ENCODE assay signal across 1 cellular context in the genomic region with DNA sequence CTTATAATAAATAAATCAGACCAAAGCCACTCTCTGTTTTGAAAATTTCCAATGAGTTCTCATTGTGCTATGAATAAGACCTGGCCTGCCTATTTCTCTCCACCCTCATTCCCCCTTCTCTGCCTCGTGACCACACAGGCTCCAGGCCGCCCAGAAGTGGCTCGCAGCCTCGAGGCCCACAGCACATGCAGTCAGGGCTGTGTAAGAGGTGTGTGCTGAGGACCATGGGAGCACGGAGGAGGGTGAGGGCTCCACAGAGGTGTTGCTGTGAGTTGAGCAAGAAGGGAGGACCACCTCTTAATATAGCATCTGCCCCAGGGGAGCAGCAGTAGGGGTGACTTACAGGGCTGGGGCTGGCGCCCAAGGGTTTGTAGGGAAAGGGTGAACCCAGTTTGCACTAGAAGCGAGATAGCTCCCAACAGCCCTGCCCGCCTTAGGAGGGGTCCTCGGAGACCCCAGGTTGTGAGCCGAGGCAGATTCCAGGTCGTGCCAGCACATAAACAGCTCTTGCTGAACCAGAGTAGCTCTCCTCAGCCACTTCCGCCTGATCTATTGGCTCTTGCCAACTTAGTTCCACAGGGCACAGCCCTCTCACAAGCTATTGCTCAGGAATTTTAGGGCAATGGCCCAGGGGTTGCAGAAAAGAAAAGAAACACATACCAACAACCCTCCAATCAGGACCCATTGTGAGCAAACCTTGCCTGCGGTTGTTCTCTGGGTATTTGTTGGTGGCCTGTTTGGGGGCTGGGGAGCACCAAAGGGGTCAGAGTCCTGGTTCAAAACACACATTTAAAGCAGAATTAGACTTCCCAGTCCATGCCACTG.
TF ChIP-seq lines count a peak whose summit lies in the region.

No MANE protein-coding gene starts in this region.

TF ChIP-seq in HepG2, 621 proteins besides CTCF, POLR2A, EP300 and RAD21 (continued from another document and continues in another):
- TF ChIP-seq, protein P1, sequence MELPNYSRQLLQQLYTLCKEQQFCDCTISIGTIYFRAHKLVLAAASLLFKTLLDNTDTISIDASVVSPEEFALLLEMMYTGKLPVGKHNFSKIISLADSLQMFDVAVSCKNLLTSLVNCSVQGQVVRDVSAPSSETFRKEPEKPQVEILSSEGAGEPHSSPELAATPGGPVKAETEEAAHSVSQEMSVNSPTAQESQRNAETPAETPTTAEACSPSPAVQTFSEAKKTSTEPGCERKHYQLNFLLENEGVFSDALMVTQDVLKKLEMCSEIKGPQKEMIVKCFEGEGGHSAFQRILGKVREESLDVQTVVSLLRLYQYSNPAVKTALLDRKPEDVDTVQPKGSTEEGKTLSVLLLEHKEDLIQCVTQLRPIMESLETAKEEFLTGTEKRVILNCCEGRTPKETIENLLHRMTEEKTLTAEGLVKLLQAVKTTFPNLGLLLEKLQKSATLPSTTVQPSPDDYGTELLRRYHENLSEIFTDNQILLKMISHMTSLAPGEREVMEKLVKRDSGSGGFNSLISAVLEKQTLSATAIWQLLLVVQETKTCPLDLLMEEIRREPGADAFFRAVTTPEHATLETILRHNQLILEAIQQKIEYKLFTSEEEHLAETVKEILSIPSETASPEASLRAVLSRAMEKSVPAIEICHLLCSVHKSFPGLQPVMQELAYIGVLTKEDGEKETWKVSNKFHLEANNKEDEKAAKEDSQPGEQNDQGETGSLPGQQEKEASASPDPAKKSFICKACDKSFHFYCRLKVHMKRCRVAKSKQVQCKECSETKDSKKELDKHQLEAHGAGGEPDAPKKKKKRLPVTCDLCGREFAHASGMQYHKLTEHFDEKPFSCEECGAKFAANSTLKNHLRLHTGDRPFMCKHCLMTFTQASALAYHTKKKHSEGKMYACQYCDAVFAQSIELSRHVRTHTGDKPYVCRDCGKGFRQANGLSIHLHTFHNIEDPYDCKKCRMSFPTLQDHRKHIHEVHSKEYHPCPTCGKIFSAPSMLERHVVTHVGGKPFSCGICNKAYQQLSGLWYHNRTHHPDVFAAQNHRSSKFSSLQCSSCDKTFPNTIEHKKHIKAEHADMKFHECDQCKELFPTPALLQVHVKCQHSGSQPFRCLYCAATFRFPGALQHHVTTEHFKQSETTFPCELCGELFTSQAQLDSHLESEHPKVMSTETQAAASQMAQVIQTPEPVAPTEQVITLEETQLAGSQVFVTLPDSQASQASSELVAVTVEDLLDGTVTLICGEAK (IDR thresholded peaks at IDR 0.05), result no peak
- TF ChIP-seq, protein P1 (CRISPR knock-in tag; IDR thresholded peaks at IDR 0.05), result peak; percentile 22; the same call in 1 of the 2 replicates
- TF ChIP-seq ZNF501 (CRISPR knock-in tag; IDR thresholded peaks at IDR 0.05) (peak; percentile 37; the same call in 1 of the 2 replicates), ZSCAN29 (CRISPR knock-in tag; conservative IDR thresholded peaks at IDR 0.05) (no peak), HNF4A (CRISPR knock-in tag; IDR thresholded peaks at IDR 0.05) (peak; percentile 49), ZNF543 (CRISPR knock-in tag; IDR thresholded peaks at IDR 0.05) (no peak), STAT5B (CRISPR knock-in tag; IDR thresholded peaks at IDR 0.05) (no peak), ZNF572 (CRISPR knock-in tag; IDR thresholded peaks at IDR 0.05) (peak; percentile 67; the same call in 1 of the 2 replicates), SOX13 (IDR thresholded peaks at IDR 0.05) (no peak), SOX13 (CRISPR knock-in tag; conservative IDR thresholded peaks at IDR 0.05 in 1 of 2, IDR thresholded peaks at IDR 0.05 in 1 of 2) (no peak), ZSCAN25 (CRISPR knock-in tag; IDR thresholded peaks at IDR 0.05) (no peak), ZNF550 (CRISPR knock-in tag; IDR thresholded peaks at IDR 0.05; ENCODE audit: borderline replicate concordance) (no peak), ZNF709 (CRISPR knock-in tag; IDR thresholded peaks at IDR 0.05) (no peak), PAWR (CRISPR knock-in tag; IDR thresholded peaks at IDR 0.05; ENCODE audit: borderline replicate concordance) (no peak), ZNF747 (CRISPR knock-in tag; IDR thresholded peaks at IDR 0.05; ENCODE audit: borderline replicate concordance) (0 out of 2 replicates have a peak, but pooled peaks have one; percentile 29), SYNCRIP (IDR thresholded peaks at IDR 0.05; ENCODE audit: insufficient read depth, low read depth, low read length) (no peak), ZNF251 (CRISPR knock-in tag; IDR thresholded peaks at IDR 0.05) (no peak), AGO2 (optimal IDR thresholded peaks at IDR 0.05; ENCODE audit: low read depth, low read length) (no peak), DNMT1 (CRISPR knock-in tag; IDR thresholded peaks at IDR 0.05) (no peak), IRX3 (CRISPR knock-in tag; IDR thresholded peaks at IDR 0.05; ENCODE audit: borderline replicate concordance, low read depth) (no peak), ZNF577 (CRISPR knock-in tag; IDR thresholded peaks at IDR 0.05; ENCODE audit: borderline replicate concordance, low read depth) (no peak), LCORL (IDR thresholded peaks at IDR 0.05) (no peak), LCORL (CRISPR knock-in tag; IDR thresholded peaks at IDR 0.05) (no peak), ZNF44 (CRISPR knock-in tag; IDR thresholded peaks at IDR 0.05) (no peak), NPAS2 (CRISPR knock-in tag; IDR thresholded peaks at IDR 0.05; ENCODE audit: borderline replicate concordance) (no peak), ZNF562 (CRISPR knock-in tag; IDR thresholded peaks at IDR 0.05; ENCODE audit: borderline replicate concordance) (no peak), ZNF30 (CRISPR knock-in tag; IDR thresholded peaks at IDR 0.05) (no peak), NFIB (CRISPR knock-in tag; IDR thresholded peaks at IDR 0.05; ENCODE audit: borderline replicate concordance) (no peak)
- TF ChIP-seq, protein P2, sequence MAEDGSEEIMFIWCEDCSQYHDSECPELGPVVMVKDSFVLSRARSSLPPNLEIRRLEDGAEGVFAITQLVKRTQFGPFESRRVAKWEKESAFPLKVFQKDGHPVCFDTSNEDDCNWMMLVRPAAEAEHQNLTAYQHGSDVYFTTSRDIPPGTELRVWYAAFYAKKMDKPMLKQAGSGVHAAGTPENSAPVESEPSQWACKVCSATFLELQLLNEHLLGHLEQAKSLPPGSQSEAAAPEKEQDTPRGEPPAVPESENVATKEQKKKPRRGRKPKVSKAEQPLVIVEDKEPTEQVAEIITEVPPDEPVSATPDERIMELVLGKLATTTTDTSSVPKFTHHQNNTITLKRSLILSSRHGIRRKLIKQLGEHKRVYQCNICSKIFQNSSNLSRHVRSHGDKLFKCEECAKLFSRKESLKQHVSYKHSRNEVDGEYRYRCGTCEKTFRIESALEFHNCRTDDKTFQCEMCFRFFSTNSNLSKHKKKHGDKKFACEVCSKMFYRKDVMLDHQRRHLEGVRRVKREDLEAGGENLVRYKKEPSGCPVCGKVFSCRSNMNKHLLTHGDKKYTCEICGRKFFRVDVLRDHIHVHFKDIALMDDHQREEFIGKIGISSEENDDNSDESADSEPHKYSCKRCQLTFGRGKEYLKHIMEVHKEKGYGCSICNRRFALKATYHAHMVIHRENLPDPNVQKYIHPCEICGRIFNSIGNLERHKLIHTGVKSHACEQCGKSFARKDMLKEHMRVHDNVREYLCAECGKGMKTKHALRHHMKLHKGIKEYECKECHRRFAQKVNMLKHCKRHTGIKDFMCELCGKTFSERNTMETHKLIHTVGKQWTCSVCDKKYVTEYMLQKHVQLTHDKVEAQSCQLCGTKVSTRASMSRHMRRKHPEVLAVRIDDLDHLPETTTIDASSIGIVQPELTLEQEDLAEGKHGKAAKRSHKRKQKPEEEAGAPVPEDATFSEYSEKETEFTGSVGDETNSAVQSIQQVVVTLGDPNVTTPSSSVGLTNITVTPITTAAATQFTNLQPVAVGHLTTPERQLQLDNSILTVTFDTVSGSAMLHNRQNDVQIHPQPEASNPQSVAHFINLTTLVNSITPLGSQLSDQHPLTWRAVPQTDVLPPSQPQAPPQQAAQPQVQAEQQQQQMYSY (CRISPR knock-in tag; IDR thresholded peaks at IDR 0.05), result no peak
- TF ChIP-seq, protein P3, sequence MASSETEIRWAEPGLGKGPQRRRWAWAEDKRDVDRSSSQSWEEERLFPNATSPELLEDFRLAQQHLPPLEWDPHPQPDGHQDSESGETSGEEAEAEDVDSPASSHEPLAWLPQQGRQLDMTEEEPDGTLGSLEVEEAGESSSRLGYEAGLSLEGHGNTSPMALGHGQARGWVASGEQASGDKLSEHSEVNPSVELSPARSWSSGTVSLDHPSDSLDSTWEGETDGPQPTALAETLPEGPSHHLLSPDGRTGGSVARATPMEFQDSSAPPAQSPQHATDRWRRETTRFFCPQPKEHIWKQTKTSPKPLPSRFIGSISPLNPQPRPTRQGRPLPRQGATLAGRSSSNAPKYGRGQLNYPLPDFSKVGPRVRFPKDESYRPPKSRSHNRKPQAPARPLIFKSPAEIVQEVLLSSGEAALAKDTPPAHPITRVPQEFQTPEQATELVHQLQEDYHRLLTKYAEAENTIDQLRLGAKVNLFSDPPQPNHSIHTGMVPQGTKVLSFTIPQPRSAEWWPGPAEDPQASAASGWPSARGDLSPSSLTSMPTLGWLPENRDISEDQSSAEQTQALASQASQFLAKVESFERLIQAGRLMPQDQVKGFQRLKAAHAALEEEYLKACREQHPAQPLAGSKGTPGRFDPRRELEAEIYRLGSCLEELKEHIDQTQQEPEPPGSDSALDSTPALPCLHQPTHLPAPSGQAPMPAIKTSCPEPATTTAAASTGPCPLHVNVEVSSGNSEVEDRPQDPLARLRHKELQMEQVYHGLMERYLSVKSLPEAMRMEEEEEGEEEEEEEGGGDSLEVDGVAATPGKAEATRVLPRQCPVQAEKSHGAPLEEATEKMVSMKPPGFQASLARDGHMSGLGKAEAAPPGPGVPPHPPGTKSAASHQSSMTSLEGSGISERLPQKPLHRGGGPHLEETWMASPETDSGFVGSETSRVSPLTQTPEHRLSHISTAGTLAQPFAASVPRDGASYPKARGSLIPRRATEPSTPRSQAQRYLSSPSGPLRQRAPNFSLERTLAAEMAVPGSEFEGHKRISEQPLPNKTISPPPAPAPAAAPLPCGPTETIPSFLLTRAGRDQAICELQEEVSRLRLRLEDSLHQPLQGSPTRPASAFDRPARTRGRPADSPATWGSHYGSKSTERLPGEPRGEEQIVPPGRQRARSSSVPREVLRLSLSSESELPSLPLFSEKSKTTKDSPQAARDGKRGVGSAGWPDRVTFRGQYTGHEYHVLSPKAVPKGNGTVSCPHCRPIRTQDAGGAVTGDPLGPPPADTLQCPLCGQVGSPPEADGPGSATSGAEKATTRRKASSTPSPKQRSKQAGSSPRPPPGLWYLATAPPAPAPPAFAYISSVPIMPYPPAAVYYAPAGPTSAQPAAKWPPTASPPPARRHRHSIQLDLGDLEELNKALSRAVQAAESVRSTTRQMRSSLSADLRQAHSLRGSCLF (CRISPR knock-in tag; IDR thresholded peaks at IDR 0.05; ENCODE audit: borderline replicate concordance), result no peak
- TF ChIP-seq, protein P4, sequence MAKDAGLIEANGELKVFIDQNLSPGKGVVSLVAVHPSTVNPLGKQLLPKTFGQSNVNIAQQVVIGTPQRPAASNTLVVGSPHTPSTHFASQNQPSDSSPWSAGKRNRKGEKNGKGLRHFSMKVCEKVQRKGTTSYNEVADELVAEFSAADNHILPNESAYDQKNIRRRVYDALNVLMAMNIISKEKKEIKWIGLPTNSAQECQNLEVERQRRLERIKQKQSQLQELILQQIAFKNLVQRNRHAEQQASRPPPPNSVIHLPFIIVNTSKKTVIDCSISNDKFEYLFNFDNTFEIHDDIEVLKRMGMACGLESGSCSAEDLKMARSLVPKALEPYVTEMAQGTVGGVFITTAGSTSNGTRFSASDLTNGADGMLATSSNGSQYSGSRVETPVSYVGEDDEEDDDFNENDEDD (CRISPR knock-in tag; IDR thresholded peaks at IDR 0.05; ENCODE audit: borderline replicate concordance), result peak; percentile 57; the same call in 1 of the 2 replicates
- TF ChIP-seq, protein P5, sequence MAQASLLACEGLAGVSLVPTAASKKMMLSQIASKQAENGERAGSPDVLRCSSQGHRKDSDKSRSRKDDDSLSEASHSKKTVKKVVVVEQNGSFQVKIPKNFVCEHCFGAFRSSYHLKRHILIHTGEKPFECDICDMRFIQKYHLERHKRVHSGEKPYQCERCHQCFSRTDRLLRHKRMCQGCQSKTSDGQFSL (CRISPR knock-in tag; IDR thresholded peaks at IDR 0.05), result no peak
- TF ChIP-seq, protein P6, sequence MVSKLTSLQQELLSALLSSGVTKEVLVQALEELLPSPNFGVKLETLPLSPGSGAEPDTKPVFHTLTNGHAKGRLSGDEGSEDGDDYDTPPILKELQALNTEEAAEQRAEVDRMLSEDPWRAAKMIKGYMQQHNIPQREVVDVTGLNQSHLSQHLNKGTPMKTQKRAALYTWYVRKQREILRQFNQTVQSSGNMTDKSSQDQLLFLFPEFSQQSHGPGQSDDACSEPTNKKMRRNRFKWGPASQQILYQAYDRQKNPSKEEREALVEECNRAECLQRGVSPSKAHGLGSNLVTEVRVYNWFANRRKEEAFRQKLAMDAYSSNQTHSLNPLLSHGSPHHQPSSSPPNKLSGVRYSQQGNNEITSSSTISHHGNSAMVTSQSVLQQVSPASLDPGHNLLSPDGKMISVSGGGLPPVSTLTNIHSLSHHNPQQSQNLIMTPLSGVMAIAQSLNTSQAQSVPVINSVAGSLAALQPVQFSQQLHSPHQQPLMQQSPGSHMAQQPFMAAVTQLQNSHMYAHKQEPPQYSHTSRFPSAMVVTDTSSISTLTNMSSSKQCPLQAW (CRISPR knock-in tag; IDR thresholded peaks at IDR 0.05), result peak; percentile 23; the same call in 1 of the 2 replicates
- TF ChIP-seq, protein P7, sequence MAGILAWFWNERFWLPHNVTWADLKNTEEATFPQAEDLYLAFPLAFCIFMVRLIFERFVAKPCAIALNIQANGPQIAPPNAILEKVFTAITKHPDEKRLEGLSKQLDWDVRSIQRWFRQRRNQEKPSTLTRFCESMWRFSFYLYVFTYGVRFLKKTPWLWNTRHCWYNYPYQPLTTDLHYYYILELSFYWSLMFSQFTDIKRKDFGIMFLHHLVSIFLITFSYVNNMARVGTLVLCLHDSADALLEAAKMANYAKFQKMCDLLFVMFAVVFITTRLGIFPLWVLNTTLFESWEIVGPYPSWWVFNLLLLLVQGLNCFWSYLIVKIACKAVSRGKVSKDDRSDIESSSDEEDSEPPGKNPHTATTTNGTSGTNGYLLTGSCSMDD (CRISPR knock-in tag; IDR thresholded peaks at IDR 0.05), result no peak
